ENCODE assay signal across 1 cellular context in the genomic region with DNA sequence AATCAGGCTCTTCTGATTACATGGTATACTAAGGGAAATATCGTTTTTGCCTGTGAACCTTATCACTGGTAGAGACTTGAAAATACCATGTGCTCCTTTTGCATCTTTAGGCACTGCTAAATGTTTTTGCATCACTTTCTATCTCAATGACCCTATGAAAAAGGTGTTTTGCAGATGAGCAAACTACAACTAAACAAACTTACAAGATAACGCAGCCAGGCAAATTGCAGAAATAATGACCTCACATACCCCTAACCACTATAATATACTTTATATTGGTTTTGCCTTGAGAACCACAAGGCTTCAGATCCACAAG.
TF ChIP-seq lines count a peak whose summit lies in the region.

No MANE protein-coding gene starts in this region.

TF ChIP-seq in WTC11, 78 proteins besides CTCF, POLR2A, EP300 and RAD21 (continued from another document):
- TF ChIP-seq, protein P1, sequence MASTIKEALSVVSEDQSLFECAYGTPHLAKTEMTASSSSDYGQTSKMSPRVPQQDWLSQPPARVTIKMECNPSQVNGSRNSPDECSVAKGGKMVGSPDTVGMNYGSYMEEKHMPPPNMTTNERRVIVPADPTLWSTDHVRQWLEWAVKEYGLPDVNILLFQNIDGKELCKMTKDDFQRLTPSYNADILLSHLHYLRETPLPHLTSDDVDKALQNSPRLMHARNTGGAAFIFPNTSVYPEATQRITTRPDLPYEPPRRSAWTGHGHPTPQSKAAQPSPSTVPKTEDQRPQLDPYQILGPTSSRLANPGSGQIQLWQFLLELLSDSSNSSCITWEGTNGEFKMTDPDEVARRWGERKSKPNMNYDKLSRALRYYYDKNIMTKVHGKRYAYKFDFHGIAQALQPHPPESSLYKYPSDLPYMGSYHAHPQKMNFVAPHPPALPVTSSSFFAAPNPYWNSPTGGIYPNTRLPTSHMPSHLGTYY (CRISPR knock-in tag; IDR thresholded peaks at IDR 0.05) = 0 out of 2 replicates have a peak, but pooled peaks have one; percentile 63
- TF ChIP-seq SP1 (CRISPR knock-in tag; conservative IDR thresholded peaks at IDR 0.05) (no peak), NR1H2 (CRISPR knock-in tag; IDR thresholded peaks at IDR 0.05) (no peak), MXD4 (CRISPR knock-in tag; IDR thresholded peaks at IDR 0.05; ENCODE audit: borderline replicate concordance) (no peak), SMAD3 (CRISPR knock-in tag; IDR thresholded peaks at IDR 0.05; ENCODE audit: borderline replicate concordance) (no peak), ETV6 (CRISPR knock-in tag; IDR thresholded peaks at IDR 0.05) (no peak), NFATC4 (CRISPR knock-in tag; IDR thresholded peaks at IDR 0.05) (peak; percentile 8; the same call in 1 of the 2 replicates)
